Comparison of ENCODE assay signal across 39 cellular contexts in genomic region chrX:116185163-116185562, GRCh38. TPM values are rescaled to one million over a fixed set of nuclear protein-coding genes. Genes with fewer than 3 reads are reported as not detected.
"Had no signal": no experiment of that assay in that cellular context is flagged by ENCODE, and none has a peak within 500 bp of the region (broad histone marks: within the 10 kb centered on the region; RNA-seq: fewer than 3 reads in every experiment).

No MANE protein-coding gene starts in this region.

- H3K27me3 ChIP-seq: adrenal gland, body of pancreas, brain microvascular endothelial cell had no signal

- H3K27ac ChIP-seq: adrenal gland, body of pancreas, brain microvascular endothelial cell, breast epithelium, VCaP had no signal

- DNase-seq: activated B cell treated with CpG ODN at 0.5 μM for 24 hours; activated CD4-positive, alpha-beta memory T cell treated with anti-CD3 and anti-CD28 coated beads for 36 hours; activated CD4-positive, alpha-beta T cell treated with anti-CD3 and anti-CD28 coated beads for 4 hours; activated CD4-positive, alpha-beta T cell treated with anti-CD3 and anti-CD28 coated beads, Interleukin-2, amount 10 ng/mL, durations not matched to agents 24 days and 14 days; activated CD4-positive, alpha-beta T cell treated with anti-CD3 and anti-CD28 coated beads, Interleukin-2, amount 50 U/mL, for 1 hour; activated CD4-positive, alpha-beta T cell treated with anti-CD3 and anti-CD28 coated beads, Interleukin-2, amount 50 U/mL, for 4 hours; activated CD4-positive, CD25-positive, alpha-beta regulatory T cell treated with anti-CD3 and anti-CD28 coated beads, Interleukin-2, amount 50 U/mL, for 72 hours; activated CD8-positive, alpha-beta memory T cell treated with anti-CD3 and anti-CD28 coated beads, Interleukin-2, amount 50 U/mL, for 4 hours; activated CD8-positive, alpha-beta T cell treated with anti-CD3 and anti-CD28 coated beads for 36 hours; activated effector memory CD4-positive, alpha-beta T cell treated with anti-CD3 and anti-CD28 coated beads, Interleukin-2, amount 50 U/mL, for 16 hours; activated gamma-delta T cell treated with Interleukin-2 at 50 U/mL for 16 hours; activated naive CD4-positive, alpha-beta T cell; activated naive CD4-positive, alpha-beta T cell treated with anti-CD3 and anti-CD28 coated beads for 36 hours; activated naive CD4-positive, alpha-beta T cell treated with anti-CD3 and anti-CD28 coated beads, Interleukin-2, amount 50 U/mL, for 16 hours; activated naive CD8-positive, alpha-beta T cell treated with anti-CD3 and anti-CD28 coated beads for 36 hours; activated T-cell treated with anti-CD3 and anti-CD28 coated beads for 4 hours; activated T-cell treated with anti-CD3 and anti-CD28 coated beads, Interleukin-2, amount 50 U/mL, for 1 hour; activated T-cell treated with anti-CD3 and anti-CD28 coated beads, Interleukin-2, amount 50 U/mL, for 4 hours; activated T-cell treated with anti-CD3 and anti-CD28 coated beads, Interleukin-2, amount 50 U/mL, for 72 hours; adrenal gland; amniotic stem cell; aorta; body of pancreas; brain microvascular endothelial cell; central memory CD4-positive, alpha-beta T cell; T-helper 2 cell; T-helper 9 cell had no signal

- H3K4me1 ChIP-seq: adrenal gland, body of pancreas, breast epithelium had no signal

- ATAC-seq: activated CD8-positive, alpha-beta T cell treated with anti-CD3 and anti-CD28 coated beads for 36 hours; activated naive CD4-positive, alpha-beta T cell treated with anti-CD3 and anti-CD28 coated beads, Interleukin-2, amount 50 U/mL, for 72 hours; activated T-cell treated with anti-CD3 and anti-CD28 coated beads, Interleukin-2, amount 50 U/mL, for 4 hours; activated T-cell treated with anti-CD3 and anti-CD28 coated beads, Interleukin-2, amount 50 U/mL, for 72 hours; activated T-helper 17 cell treated with anti-CD3 and anti-CD28 coated beads, Interleukin-2, amount 50 U/mL, for 72 hours; body of pancreas had no signal

- H3K4me1 Mint-ChIP-seq: activated B cell treated with CpG ODN at 0.5 μM for 24 hours; activated CD4-positive, alpha-beta T cell treated with anti-CD3 and anti-CD28 coated beads, Interleukin-2, amount 10 ng/mL, durations not matched to agents 24 days and 14 days; activated naive CD8-positive, alpha-beta T cell treated with anti-CD3 and anti-CD28 coated beads for 36 hours; activated T-helper 17 cell treated with anti-CD3 and anti-CD28 coated beads, Interleukin-2, amount 50 U/mL, for 72 hours had no signal

- H3K27ac Mint-ChIP-seq: activated B cell treated with CpG ODN at 0.5 μM for 24 hours; activated CD4-positive, alpha-beta memory T cell treated with anti-CD3 and anti-CD28 coated beads for 36 hours; activated CD4-positive, alpha-beta T cell treated with anti-CD3 and anti-CD28 coated beads, Interleukin-2, amount 10 ng/mL, durations not matched to agents 24 days and 14 days; activated CD8-positive, alpha-beta T cell treated with anti-CD3 and anti-CD28 coated beads for 36 hours; activated naive CD4-positive, alpha-beta T cell treated with anti-CD3 and anti-CD28 coated beads for 36 hours; activated naive CD4-positive, alpha-beta T cell treated with anti-CD3 and anti-CD28 coated beads, Interleukin-2, amount 50 U/mL, for 72 hours; activated naive CD8-positive, alpha-beta T cell treated with anti-CD3 and anti-CD28 coated beads for 36 hours; activated T-cell treated with anti-CD3 and anti-CD28 coated beads, Interleukin-2, amount 50 U/mL, for 72 hours; activated T-helper 1 cell treated with anti-CD3 and anti-CD28 coated beads, Interleukin-12 subunit alpha, Interleukin-12 subunit beta, Interleukin-2, Interleukin-4 antibody, amounts not matched to agents 30 ng/mL and 10 ng/mL and 1 ng/mL, durations not matched to agents 14 hours and 24 hours and 36 hours; activated T-helper 17 cell treated with anti-CD3 and anti-CD28 coated beads, Interleukin-2, amount 50 U/mL, for 72 hours; T-helper 1 cell treated with Interleukin-12 subunit alpha and Interleukin-12 subunit beta and Interleukin-4 antibody, amounts not matched to agents 30 μg/mL and 1 μg/mL, for 36 hours; T-helper 2 cell treated with Interferon-gamma antibody and Interleukin-4, amounts not matched to agents 5 μg/mL and 100 μg/mL, for 36 hours had no signal

- H3K4me3 Mint-ChIP-seq: activated B cell treated with CpG ODN at 0.5 μM for 24 hours; activated CD4-positive, alpha-beta memory T cell treated with anti-CD3 and anti-CD28 coated beads for 36 hours; activated CD4-positive, alpha-beta T cell treated with anti-CD3 and anti-CD28 coated beads, Interleukin-2, amount 10 ng/mL, durations not matched to agents 24 days and 14 days; activated CD8-positive, alpha-beta T cell treated with anti-CD3 and anti-CD28 coated beads for 36 hours; activated naive CD4-positive, alpha-beta T cell treated with anti-CD3 and anti-CD28 coated beads for 36 hours; activated naive CD8-positive, alpha-beta T cell treated with anti-CD3 and anti-CD28 coated beads for 36 hours; activated T-cell treated with anti-CD3 and anti-CD28 coated beads, Interleukin-2, amount 50 U/mL, for 4 hours; activated T-cell treated with anti-CD3 and anti-CD28 coated beads, Interleukin-2, amount 50 U/mL, for 72 hours; activated T-helper 1 cell treated with anti-CD3 and anti-CD28 coated beads, Interleukin-12 subunit alpha, Interleukin-12 subunit beta, Interleukin-2, Interleukin-4 antibody, amounts not matched to agents 30 ng/mL and 10 ng/mL and 1 ng/mL, durations not matched to agents 14 hours and 24 hours and 36 hours; activated T-helper 17 cell treated with anti-CD3 and anti-CD28 coated beads, Interleukin-2, amount 50 U/mL, for 72 hours; T-helper 1 cell treated with Interleukin-12 subunit alpha and Interleukin-12 subunit beta and Interleukin-4 antibody, amounts not matched to agents 30 μg/mL and 1 μg/mL, for 36 hours; T-helper 2 cell treated with Interferon-gamma antibody and Interleukin-4, amounts not matched to agents 5 μg/mL and 100 μg/mL, for 36 hours had no signal

- H3K9me3 Mint-ChIP-seq: activated CD4-positive, alpha-beta T cell treated with anti-CD3 and anti-CD28 coated beads, Interleukin-2, amount 10 ng/mL, durations not matched to agents 24 days and 14 days; activated T-helper 1 cell treated with anti-CD3 and anti-CD28 coated beads, Interleukin-12 subunit alpha, Interleukin-12 subunit beta, Interleukin-2, Interleukin-4 antibody, amounts not matched to agents 30 ng/mL and 10 ng/mL and 1 ng/mL, durations not matched to agents 14 hours and 24 hours and 36 hours; activated T-helper 17 cell treated with anti-CD3 and anti-CD28 coated beads, Interleukin-2, amount 50 U/mL, for 72 hours; T-helper 1 cell treated with Interleukin-12 subunit alpha and Interleukin-12 subunit beta and Interleukin-4 antibody, amounts not matched to agents 30 μg/mL and 1 μg/mL, for 36 hours had no signal

- H3K27me3 Mint-ChIP-seq: activated B cell treated with CpG ODN at 0.5 μM for 24 hours; activated CD4-positive, alpha-beta memory T cell treated with anti-CD3 and anti-CD28 coated beads for 36 hours; activated CD4-positive, alpha-beta T cell treated with anti-CD3 and anti-CD28 coated beads, Interleukin-2, amount 10 ng/mL, durations not matched to agents 24 days and 14 days; activated CD8-positive, alpha-beta T cell treated with anti-CD3 and anti-CD28 coated beads for 36 hours; activated naive CD8-positive, alpha-beta T cell treated with anti-CD3 and anti-CD28 coated beads for 36 hours; activated T-helper 17 cell treated with anti-CD3 and anti-CD28 coated beads, Interleukin-2, amount 50 U/mL, for 72 hours had no signal

- H3K4me3 ChIP-seq: adrenal gland, body of pancreas, breast epithelium had no signal

- FAIRE-seq: TTC549 had no signal

- H3K36me3 ChIP-seq: adrenal gland, brain microvascular endothelial cell, breast epithelium had no signal

- H3K9me3 ChIP-seq: adrenal gland, body of pancreas had no signal

- H3K36me3 Mint-ChIP-seq: activated CD4-positive, alpha-beta memory T cell treated with anti-CD3 and anti-CD28 coated beads for 36 hours; activated naive CD4-positive, alpha-beta T cell treated with anti-CD3 and anti-CD28 coated beads, Interleukin-2, amount 50 U/mL, for 72 hours; activated naive CD8-positive, alpha-beta T cell treated with anti-CD3 and anti-CD28 coated beads for 36 hours had no signal

RNA-seq across cellular contexts. Expression of gene AGTR2, which starts 14.6 kb away (rescaled TPM):
- total RNA-seq: activated B cell treated with CpG ODN at 0.5 μM for 24 hours; activated CD4-positive, alpha-beta memory T cell treated with anti-CD3 and anti-CD28 coated beads for 36 hours; activated CD4-positive, alpha-beta T cell treated with anti-CD3 and anti-CD28 coated beads, Interleukin-2, amount 10 ng/mL, durations not matched to agents 24 days and 14 days; activated CD8-positive, alpha-beta memory T cell treated with anti-CD3 and anti-CD28 coated beads for 36 hours; activated CD8-positive, alpha-beta T cell treated with anti-CD3 and anti-CD28 coated beads for 36 hours; activated naive CD4-positive, alpha-beta T cell treated with anti-CD3 and anti-CD28 coated beads for 36 hours; activated naive CD4-positive, alpha-beta T cell treated with anti-CD3 and anti-CD28 coated beads, Interleukin-2, amount 50 U/mL, for 72 hours; activated naive CD8-positive, alpha-beta T cell treated with anti-CD3 and anti-CD28 coated beads for 36 hours; activated T-cell treated with anti-CD3 and anti-CD28 coated beads, Interleukin-2, amount 50 U/mL, for 4 hours; activated T-cell treated with anti-CD3 and anti-CD28 coated beads, Interleukin-2, amount 50 U/mL, for 72 hours; activated T-helper 1 cell treated with anti-CD3 and anti-CD28 coated beads, Interleukin-12 subunit alpha, Interleukin-12 subunit beta, Interleukin-2, Interleukin-4 antibody, amounts not matched to agents 30 ng/mL and 10 ng/mL and 1 ng/mL, durations not matched to agents 14 hours and 24 hours and 36 hours; activated T-helper 17 cell treated with anti-CD3 and anti-CD28 coated beads, Interleukin-2, amount 50 U/mL, for 72 hours; astrocyte; body of pancreas; breast epithelium; cardiac septum; cerebellum had no signal
- polyA plus RNA-seq: aorta had no signal
